10 cellular contexts compared by ENCODE assay signal in the genomic region with DNA sequence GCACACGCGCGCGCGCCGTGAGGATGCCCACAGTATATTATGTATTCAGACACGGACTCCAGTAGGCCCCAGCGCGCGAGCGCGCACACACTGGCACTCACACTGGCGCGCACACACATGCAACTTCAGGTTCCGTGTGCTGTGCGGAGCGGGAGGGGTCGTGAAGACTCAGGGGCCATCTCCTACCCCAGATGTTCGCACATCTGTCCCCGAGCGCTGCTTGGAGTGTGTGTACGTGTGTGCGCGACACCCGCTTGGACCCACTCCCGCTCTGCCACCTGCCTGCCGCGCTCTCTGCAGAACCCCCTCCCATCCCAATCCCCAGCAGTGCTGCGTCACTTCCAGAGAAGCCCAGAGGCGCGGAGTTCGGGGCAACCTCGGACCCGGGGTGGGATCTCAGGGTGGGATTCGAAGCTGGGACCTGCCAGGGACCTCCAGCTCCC. TPM values are rescaled to one million over a fixed set of nuclear protein-coding genes. Genes with fewer than 3 reads are reported as not detected.
DNase-seq lines count a peak whose midpoint lies in the region; ATAC-seq and TF ChIP-seq lines count a peak whose summit lies in the region.
"Had no signal": no experiment of that assay in that cellular context is flagged by ENCODE, and none has a peak within 500 bp of the region (broad histone marks: within the 10 kb centered on the region; RNA-seq: fewer than 3 reads in every experiment).

No MANE protein-coding gene starts in this region.

- peaks cover 80% of the 10 kb centered on the region for H3K27me3 Mint-ChIP-seq in activated naive CD8-positive, alpha-beta T cell treated with anti-CD3 and anti-CD28 coated beads, Interleukin-2, amount 10 ng/mL, durations not matched to agents 7 days and 5 days
- peaks cover 54 to 68% of the 10 kb centered on the region in 2 donors for H3K27me3 Mint-ChIP-seq in natural killer cell (ENCODE audit: low read depth in 2 of 2)

- POLR2A ChIA-PET in activated naive CD8-positive, alpha-beta T cell treated with anti-CD3 and anti-CD28 coated beads, Interleukin-2, amount 10 ng/mL, durations not matched to agents 7 days and 5 days (lab: Charles Lee) = no interaction called here

- no peak overlapping the region for H3K27ac Mint-ChIP-seq in activated naive CD8-positive, alpha-beta T cell treated with anti-CD3 and anti-CD28 coated beads, Interleukin-2, amount 10 ng/mL, durations not matched to agents 7 days and 5 days
- no peak overlapping the region for H3K27ac Mint-ChIP-seq in stimulated activated effector memory CD8-positive, alpha-beta T cell treated with anti-CD3 and anti-CD28 coated beads, Interleukin-12 subunit alpha, Interleukin-12 subunit beta, amount 100 ng/mL, for 72 hours
- no peak overlapping the region for H3K27ac Mint-ChIP-seq in natural killer cell

- H3K36me3 Mint-ChIP-seq in activated naive CD8-positive, alpha-beta T cell treated with anti-CD3 and anti-CD28 coated beads, Interleukin-2, amount 10 ng/mL, durations not matched to agents 7 days and 5 days = no peaks in the 10 kb centered on the region
- H3K36me3 Mint-ChIP-seq in stimulated activated effector memory CD8-positive, alpha-beta T cell treated with anti-CD3 and anti-CD28 coated beads, Interleukin-12 subunit alpha, Interleukin-12 subunit beta, amount 100 ng/mL, for 72 hours = no peaks in the 10 kb centered on the region
- no peaks in the 10 kb centered on the region for H3K36me3 Mint-ChIP-seq in natural killer cell

- peak overlapping the region; percentile 84 for H3K4me3 Mint-ChIP-seq in activated naive CD8-positive, alpha-beta T cell treated with anti-CD3 and anti-CD28 coated beads, Interleukin-2, amount 10 ng/mL, durations not matched to agents 7 days and 5 days
- H3K4me3 Mint-ChIP-seq in stimulated activated effector memory CD8-positive, alpha-beta T cell treated with anti-CD3 and anti-CD28 coated beads, Interleukin-12 subunit alpha, Interleukin-12 subunit beta, amount 100 ng/mL, for 72 hours = peak overlapping the region; percentile 21
- H3K4me3 Mint-ChIP-seq in natural killer cell = no peak overlapping the region
- H3K4me3 Mint-ChIP-seq: central memory CD8-positive, alpha-beta T cell had no signal

- peak; percentile 67 for DNase-seq in DMS 273 (lab: John Stamatoyannopoulos, UW; ENCODE audit: unreplicated experiment)
- DNase-seq in DMS 273 treated with DMSO at 0.1 percent for 48 hours (lab: John Stamatoyannopoulos, UW) = no peak
- peak; percentile 39 for DNase-seq in activated naive CD8-positive, alpha-beta T cell treated with anti-CD3 and anti-CD28 coated beads, Interleukin-2, amount 10 ng/mL, durations not matched to agents 7 days and 5 days
- DNase-seq in iris pigment epithelial cell (ENCODE audit: low read depth) = peak; percentile 63
- DNase-seq in stimulated activated effector memory CD8-positive, alpha-beta T cell treated with anti-CD3 and anti-CD28 coated beads, Interleukin-12 subunit alpha, Interleukin-12 subunit beta, amount 100 ng/mL, for 72 hours (ENCODE audit: low spot score in 2 of 2) = no peak
- no peak for DNase-seq in SIG-M5 (lab: John Stamatoyannopoulos, UW)
- no peak for DNase-seq in natural killer cell
- DNase-seq: stimulated activated naive CD4-positive, alpha-beta T cell had no signal

- intact Hi-C loops in natural killer cell (cut with micrococcal nuclease) = no loop called here

- no peaks in the 10 kb centered on the region for H3K9me3 Mint-ChIP-seq in activated naive CD8-positive, alpha-beta T cell treated with anti-CD3 and anti-CD28 coated beads, Interleukin-2, amount 10 ng/mL, durations not matched to agents 7 days and 5 days
- H3K9me3 Mint-ChIP-seq in stimulated activated effector memory CD8-positive, alpha-beta T cell treated with anti-CD3 and anti-CD28 coated beads, Interleukin-12 subunit alpha, Interleukin-12 subunit beta, amount 100 ng/mL, for 72 hours = no peaks in the 10 kb centered on the region
- H3K9me3 Mint-ChIP-seq in natural killer cell = no peaks in the 10 kb centered on the region
- H3K9me3 Mint-ChIP-seq: central memory CD8-positive, alpha-beta T cell had no signal

- H3K4me1 Mint-ChIP-seq in activated naive CD8-positive, alpha-beta T cell treated with anti-CD3 and anti-CD28 coated beads, Interleukin-2, amount 10 ng/mL, durations not matched to agents 7 days and 5 days = peaks cover 27% of the 10 kb centered on the region
- no peaks in the 10 kb centered on the region for H3K4me1 Mint-ChIP-seq in stimulated activated effector memory CD8-positive, alpha-beta T cell treated with anti-CD3 and anti-CD28 coated beads, Interleukin-12 subunit alpha, Interleukin-12 subunit beta, amount 100 ng/mL, for 72 hours
- H3K4me1 Mint-ChIP-seq in natural killer cell = no peaks in the 10 kb centered on the region

- no peak for ATAC-seq in activated naive CD8-positive, alpha-beta T cell treated with anti-CD3 and anti-CD28 coated beads, Interleukin-2, amount 10 ng/mL, durations not matched to agents 7 days and 5 days (ENCODE audit: low read depth)
- no peak for ATAC-seq in stimulated activated effector memory CD8-positive, alpha-beta T cell treated with anti-CD3 and anti-CD28 coated beads, Interleukin-12 subunit alpha, Interleukin-12 subunit beta, amount 100 ng/mL, for 72 hours
- no peak for ATAC-seq in HG03432 (IDR thresholded peaks at IDR 0.05; ENCODE audit: unreplicated experiment)
- no peak for ATAC-seq in natural killer cell

- no peak for TF ChIP-seq CTCF in natural killer cell (IDR thresholded peaks at IDR 0.05)

RNA-seq across cellular contexts. Expression of a gene that starts 2.6 kb away (rescaled TPM):
- total RNA-seq in activated naive CD8-positive, alpha-beta T cell treated with anti-CD3 and anti-CD28 coated beads, Interleukin-2, amount 10 ng/mL, durations not matched to agents 7 days and 5 days = 1 to 10 TPM; 2.9 to 3.3 TPM
- total RNA-seq in natural killer cell = under 1 TPM in 1 of 3 donors, not detected in 2; 0.40 TPM

Comparison
In these comparisons a context has a peak if more than half of its experiments do, and no peak if none do; other contexts are left out.
1. DNase-seq: peak in DMS 273 (single experiment), activated naive CD8-positive, alpha-beta T cell treated with anti-CD3 and anti-CD28 coated beads, Interleukin-2, amount 10 ng/mL, durations not matched to agents 7 days and 5 days (single experiment) and iris pigment epithelial cell (single experiment); none in DMS 273 treated with DMSO at 0.1 percent for 48 hours (single experiment), stimulated activated effector memory CD8-positive, alpha-beta T cell treated with anti-CD3 and anti-CD28 coated beads, Interleukin-12 subunit alpha, Interleukin-12 subunit beta, amount 100 ng/mL, for 72 hours (0 of 2), SIG-M5 (single experiment) and natural killer cell (single experiment).